Comparison of ENCODE assay signal across 26 cellular contexts in the genomic region with DNA sequence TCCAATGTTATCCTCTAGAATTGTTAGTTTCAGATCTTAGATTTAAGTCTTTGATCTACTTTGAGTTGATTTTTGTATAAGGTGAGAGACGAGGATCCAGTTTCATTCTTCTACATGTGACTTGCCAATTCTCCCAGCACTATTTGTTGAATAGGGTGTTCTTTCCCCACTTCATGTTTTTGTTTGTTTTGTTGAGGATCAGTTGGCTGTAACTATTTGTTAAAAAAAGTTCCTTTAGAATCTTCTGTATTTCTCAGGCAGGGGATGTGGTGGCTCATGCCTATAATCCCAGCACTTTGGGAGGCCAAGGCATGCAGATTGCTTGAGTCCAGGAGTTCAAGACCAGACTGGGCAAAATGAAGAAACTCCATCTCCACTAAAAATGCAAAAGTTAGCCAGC.
"Had no signal": no experiment of that assay in that cellular context is flagged by ENCODE, and none has a peak within 500 bp of the region (broad histone marks: within the 10 kb centered on the region; RNA-seq: fewer than 3 reads in every experiment).

No MANE protein-coding gene starts in this region.

- ATAC-seq: foreskin keratinocyte; left ventricle myocardium superior; natural killer cell treated with Interleukin-12 subunit alpha and Interleukin-12 subunit beta and Interleukin-15 and Interleukin-18, amount 100 ng/mL, for 72 hours; T-helper 17 cell had no signal

- H3K9me3 ChIP-seq: ascending aorta, esophagus muscularis mucosa, neutrophil, SK-N-SH, spleen, tibial nerve had no signal

- H3K4me2 ChIP-seq: hepatocyte, SK-N-SH had no signal

- H3K4me3 ChIP-seq: ascending aorta, esophagus muscularis mucosa, hepatocyte, spleen, tibial nerve had no signal

- H2AFZ ChIP-seq: hepatocyte had no signal

- H3K27me3 Mint-ChIP-seq: activated CD4-positive, alpha-beta memory T cell treated with anti-CD3 and anti-CD28 coated beads, Interleukin-2, amount 10 ng/mL, durations not matched to agents 7 days and 5 days; activated CD4-positive, alpha-beta T cell treated with anti-CD3 and anti-CD28 coated beads, Interleukin-2, amount 10 ng/mL, durations not matched to agents 7 days and 5 days; activated naive CD4-positive, alpha-beta T cell treated with anti-CD3 and anti-CD28 coated beads, Interleukin-2, amount 10 ng/mL, durations not matched to agents 7 days and 5 days; activated naive CD8-positive, alpha-beta T cell treated with anti-CD3 and anti-CD28 coated beads, Interleukin-2, amount 10 ng/mL, durations not matched to agents 7 days and 5 days; brain; natural killer cell treated with Interleukin-12 subunit alpha and Interleukin-12 subunit beta and Interleukin-15 and Interleukin-18, amount 100 ng/mL, for 72 hours; T-helper 17 cell had no signal

- H3K4me1 ChIP-seq: ascending aorta, foreskin keratinocyte, spleen had no signal

- H3K27ac Mint-ChIP-seq: activated CD4-positive, alpha-beta memory T cell treated with anti-CD3 and anti-CD28 coated beads, Interleukin-2, amount 10 ng/mL, durations not matched to agents 7 days and 5 days; activated CD4-positive, alpha-beta T cell treated with anti-CD3 and anti-CD28 coated beads, Interleukin-2, amount 10 ng/mL, durations not matched to agents 7 days and 5 days; activated naive CD4-positive, alpha-beta T cell treated with anti-CD3 and anti-CD28 coated beads, Interleukin-2, amount 10 ng/mL, durations not matched to agents 7 days and 5 days; activated naive CD8-positive, alpha-beta T cell treated with anti-CD3 and anti-CD28 coated beads, Interleukin-2, amount 10 ng/mL, durations not matched to agents 7 days and 5 days; activated T-helper 1 cell treated with anti-CD3 and anti-CD28 coated beads, Interleukin-12 subunit alpha, Interleukin-12 subunit beta, Interleukin-2, Interleukin-4 antibody, amounts not matched to agents 30 ng/mL and 10 ng/mL and 1 ng/mL, durations not matched to agents 14 hours and 24 hours and 36 hours; natural killer cell treated with Interleukin-12 subunit alpha and Interleukin-12 subunit beta and Interleukin-15 and Interleukin-18, amount 100 ng/mL, for 72 hours; T-helper 17 cell had no signal

- H3K36me3 ChIP-seq: ascending aorta, esophagus muscularis mucosa, neutrophil, tibial nerve had no signal

- H3K27me3 ChIP-seq: ascending aorta, esophagus muscularis mucosa, foreskin keratinocyte, hepatocyte, neutrophil, spleen, tibial nerve had no signal

- H3K9ac ChIP-seq: SK-N-SH had no signal

- H3K9me3 Mint-ChIP-seq: activated CD4-positive, alpha-beta memory T cell treated with anti-CD3 and anti-CD28 coated beads, Interleukin-2, amount 10 ng/mL, durations not matched to agents 7 days and 5 days; activated naive CD4-positive, alpha-beta T cell treated with anti-CD3 and anti-CD28 coated beads, Interleukin-2, amount 10 ng/mL, durations not matched to agents 7 days and 5 days; activated naive CD8-positive, alpha-beta T cell treated with anti-CD3 and anti-CD28 coated beads, Interleukin-2, amount 10 ng/mL, durations not matched to agents 7 days and 5 days; activated T-helper 1 cell treated with anti-CD3 and anti-CD28 coated beads, Interleukin-12 subunit alpha, Interleukin-12 subunit beta, Interleukin-2, Interleukin-4 antibody, amounts not matched to agents 30 ng/mL and 10 ng/mL and 1 ng/mL, durations not matched to agents 14 hours and 24 hours and 36 hours; natural killer cell treated with Interleukin-12 subunit alpha and Interleukin-12 subunit beta and Interleukin-15 and Interleukin-18, amount 100 ng/mL, for 72 hours had no signal

- H3K4me3 Mint-ChIP-seq: activated CD4-positive, alpha-beta memory T cell treated with anti-CD3 and anti-CD28 coated beads, Interleukin-2, amount 10 ng/mL, durations not matched to agents 7 days and 5 days; activated CD4-positive, alpha-beta T cell treated with anti-CD3 and anti-CD28 coated beads, Interleukin-2, amount 10 ng/mL, durations not matched to agents 7 days and 5 days; activated naive CD4-positive, alpha-beta T cell treated with anti-CD3 and anti-CD28 coated beads, Interleukin-2, amount 10 ng/mL, durations not matched to agents 7 days and 5 days; activated naive CD8-positive, alpha-beta T cell treated with anti-CD3 and anti-CD28 coated beads, Interleukin-2, amount 10 ng/mL, durations not matched to agents 7 days and 5 days; activated T-helper 1 cell treated with anti-CD3 and anti-CD28 coated beads, Interleukin-12 subunit alpha, Interleukin-12 subunit beta, Interleukin-2, Interleukin-4 antibody, amounts not matched to agents 30 ng/mL and 10 ng/mL and 1 ng/mL, durations not matched to agents 14 hours and 24 hours and 36 hours; brain; natural killer cell treated with Interleukin-12 subunit alpha and Interleukin-12 subunit beta and Interleukin-15 and Interleukin-18, amount 100 ng/mL, for 72 hours; T-helper 17 cell had no signal

- H3K27ac ChIP-seq: ascending aorta, esophagus muscularis mucosa, foreskin keratinocyte, hepatocyte, neutrophil, spleen, tibial nerve had no signal

- DNase-seq: activated CD4-positive, alpha-beta memory T cell treated with anti-CD3 and anti-CD28 coated beads, Interleukin-2, amount 10 ng/mL, durations not matched to agents 7 days and 5 days; activated CD4-positive, alpha-beta T cell treated with anti-CD3 and anti-CD28 coated beads for 1 hour; activated CD4-positive, alpha-beta T cell treated with anti-CD3 and anti-CD28 coated beads, Interleukin-2, amount 10 ng/mL, durations not matched to agents 7 days and 5 days; activated gamma-delta T cell; activated naive CD4-positive, alpha-beta T cell treated with anti-CD3 and anti-CD28 coated beads, Interleukin-2, amount 10 ng/mL, durations not matched to agents 7 days and 5 days; activated naive CD8-positive, alpha-beta T cell treated with anti-CD3 and anti-CD28 coated beads, Interleukin-2, amount 10 ng/mL, durations not matched to agents 7 days and 5 days; caudate nucleus; foreskin keratinocyte; glutamatergic neuron; islet precursor cell; left ventricle myocardium superior; mesenchymal stem cell; retina; SK-N-SH; spleen; stimulated activated naive CD4-positive, alpha-beta T cell treated with Interleukin-2 at 50 U/mL for 16 hours; T-helper 17 cell; T1000 had no signal

- H3K4me1 Mint-ChIP-seq: activated CD4-positive, alpha-beta memory T cell treated with anti-CD3 and anti-CD28 coated beads, Interleukin-2, amount 10 ng/mL, durations not matched to agents 7 days and 5 days; activated CD4-positive, alpha-beta T cell treated with anti-CD3 and anti-CD28 coated beads, Interleukin-2, amount 10 ng/mL, durations not matched to agents 7 days and 5 days; activated naive CD4-positive, alpha-beta T cell treated with anti-CD3 and anti-CD28 coated beads, Interleukin-2, amount 10 ng/mL, durations not matched to agents 7 days and 5 days; activated naive CD8-positive, alpha-beta T cell treated with anti-CD3 and anti-CD28 coated beads, Interleukin-2, amount 10 ng/mL, durations not matched to agents 7 days and 5 days had no signal

- H3K36me3 Mint-ChIP-seq: natural killer cell treated with Interleukin-12 subunit alpha and Interleukin-12 subunit beta and Interleukin-15 and Interleukin-18, amount 100 ng/mL, for 72 hours had no signal
